Comparison of ENCODE assay signal across 9 cellular contexts in the genomic region with DNA sequence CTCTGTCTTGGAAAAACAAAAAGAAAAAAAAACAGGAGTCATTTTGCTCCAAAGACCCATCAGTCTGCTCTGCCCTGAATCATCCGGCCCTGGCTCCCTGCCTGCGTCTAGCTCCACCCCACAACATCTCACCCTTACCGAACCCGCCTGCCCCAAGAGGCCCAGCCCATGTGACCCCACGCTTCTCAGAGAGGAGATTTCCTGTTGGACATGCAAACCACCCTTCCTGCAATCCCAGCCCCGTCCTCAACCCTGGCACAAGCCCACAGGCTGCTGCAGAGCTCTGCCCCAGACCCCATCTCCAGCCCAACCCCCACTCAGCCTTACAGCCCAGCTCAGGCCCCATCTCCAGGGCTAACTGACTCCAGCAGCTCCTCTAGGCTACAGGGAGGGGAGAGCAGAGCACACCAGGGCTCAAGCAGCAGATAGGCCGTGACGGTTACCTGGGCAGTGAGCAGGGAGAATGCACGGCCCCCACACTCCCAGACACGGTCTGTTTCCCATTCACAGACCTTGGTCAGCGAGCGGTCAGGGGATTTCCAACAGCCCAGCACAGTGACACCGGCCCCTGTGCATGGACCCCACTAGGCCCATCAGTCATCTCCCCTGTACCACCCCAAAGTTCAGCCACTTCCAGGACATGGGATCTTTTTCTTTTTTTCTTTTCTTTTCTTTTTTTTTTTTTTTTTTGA.
DNase-seq lines count a peak whose midpoint lies in the region; ATAC-seq, FAIRE-seq and TF ChIP-seq lines count a peak whose summit lies in the region.
"Had no signal": no experiment of that assay in that cellular context is flagged by ENCODE, and none has a peak within 500 bp of the region (broad histone marks: within the 10 kb centered on the region; RNA-seq: fewer than 3 reads in every experiment).

No MANE protein-coding gene starts in this region.

- H3K9me3 ChIP-seq in SJSA1 (replicated peaks) = no peaks in the 10 kb centered on the region
- no peaks in the 10 kb centered on the region for H3K9me3 ChIP-seq in osteoblast (ENCODE audit: low read depth, low read length)

- DNase-seq in NCI-H2029 (lab: John Stamatoyannopoulos, UW) (peak; percentile 33), NCI-H2029 treated with DMSO at 0.1 percent for 48 hours (lab: John Stamatoyannopoulos, UW) (no peak), SJSA1 (ENCODE audit: low read depth in 1 of 2, low spot score in 2 of 2) (peak; percentile 68 to 90), foreskin melanocyte (peak; percentile 90), osteoblast (ENCODE audit: insufficient read length, low spot score, missing footprints) (peak; percentile 99), SHP77 (lab: John Stamatoyannopoulos, UW) (no peak), D721Med (ENCODE audit: insufficient read length, low spot score) (no peak)

- H3K36me3 ChIP-seq in SJSA1 (peaks cover 11% of the 10 kb centered on the region), osteoblast (ENCODE audit: insufficient read depth, low read length) (peaks cover 15% of the 10 kb centered on the region)

- peak overlapping the region; percentile 71 for H2AFZ ChIP-seq in osteoblast (ENCODE audit: low read length)

- H3K27me3 ChIP-seq in SJSA1 (replicated peaks) = no peaks in the 10 kb centered on the region
- H3K27me3 ChIP-seq in osteoblast (ENCODE audit: insufficient read depth, low read length) = no peaks in the 10 kb centered on the region

- no peak for FAIRE-seq in D721Med (lab: Jason Lieb, UNC)
- FAIRE-seq: A204.1 had no signal

- peak overlapping the region; percentile 63 for H3K4me2 ChIP-seq in osteoblast (ENCODE audit: insufficient read depth, low read length)

- no peak overlapping the region for H3K4me3 ChIP-seq in SJSA1
- H3K4me3 ChIP-seq in osteoblast (ENCODE audit: insufficient read depth, low read length) = peak overlapping the region; percentile 37

- H3K27ac ChIP-seq in SJSA1 = no peak overlapping the region
- H3K27ac ChIP-seq in osteoblast (ENCODE audit: low read depth, low read length) = peak overlapping the region; percentile 76

- H4K20me1 ChIP-seq in osteoblast (ENCODE audit: insufficient read depth, low read length) = no peaks in the 10 kb centered on the region

- peak; percentile 81 for ATAC-seq in HG03108 (IDR thresholded peaks at IDR 0.05; ENCODE audit: unreplicated experiment)

- TF ChIP-seq CTCF in osteoblast (IDR thresholded peaks at IDR 0.05; ENCODE audit: extremely low read depth, low read depth, low read length) (no peak), D721Med (IDR thresholded peaks at IDR 0.05; ENCODE audit: insufficient read depth, missing control alignments) (no peak)

- H3K4me1 ChIP-seq in SJSA1 (replicated peaks) = peaks cover 10% of the 10 kb centered on the region
- peaks cover 12% of the 10 kb centered on the region for H3K4me1 ChIP-seq in osteoblast (ENCODE audit: insufficient read depth, low read length)

- no peaks in the 10 kb centered on the region for H3K79me2 ChIP-seq in osteoblast (ENCODE audit: insufficient read depth, low read length)

Comparison
In these comparisons a context has a peak if more than half of its experiments do, and no peak if none do; other contexts are left out.
1. DNase-seq: peak in NCI-H2029 (single experiment), SJSA1 (2 of 2), foreskin melanocyte (single experiment) and osteoblast (single experiment); none in NCI-H2029 treated with DMSO at 0.1 percent for 48 hours (single experiment), SHP77 (0 of 2) and D721Med (single experiment).